37 cellular contexts compared by ENCODE assay signal in the genomic region with DNA sequence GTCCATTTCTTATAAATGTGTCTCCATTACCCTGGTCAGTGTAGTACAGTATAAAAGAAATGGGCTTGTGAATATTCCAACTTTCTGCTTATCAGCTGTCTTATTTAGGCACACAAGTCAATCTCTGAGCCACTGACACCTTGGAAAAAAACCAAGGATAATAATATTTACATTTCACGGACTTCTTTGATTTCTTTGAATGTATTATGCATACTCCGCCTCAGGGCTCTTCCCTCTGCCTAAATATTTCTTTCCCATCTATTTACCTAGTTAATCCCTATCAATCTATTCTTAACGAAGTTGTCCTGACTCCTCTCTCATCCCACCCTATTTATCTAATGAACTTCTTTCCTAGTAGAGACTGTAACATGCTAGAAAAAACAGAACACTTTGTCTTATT.
"Had no signal": no experiment of that assay in that cellular context is flagged by ENCODE, and none has a peak within 500 bp of the region (broad histone marks: within the 10 kb centered on the region; RNA-seq: fewer than 3 reads in every experiment).

No MANE protein-coding gene starts in this region.

- H3K36me3 ChIP-seq: MG63 had no signal

- H3K4me3 ChIP-seq: MG63 had no signal

- H3K9me3 ChIP-seq: MG63 had no signal

- H3K27me3 ChIP-seq: MG63 had no signal

- DNase-seq: Karpas-422, Kasumi-1, MG63, MM.1S, MV-4-11, NCI-H1048, NCI-H1092, NCI-H1092 treated with DMSO at 0.1 percent for 48 hours, NCI-H1105, NCI-H1105 treated with DMSO at 0.1 percent for 48 hours, NCI-H1417, NCI-H1417 treated with DMSO at 0.1 percent for 48 hours, NCI-H1436, NCI-H1436 treated with DMSO at 0.1 percent for 48 hours, NCI-H146, NCI-H1694, NCI-H1694 treated with DMSO at 0.1 percent for 48 hours, NCI-H187, NCI-H187 treated with DMSO at 0.1 percent for 48 hours, NCI-H1930, NCI-H2029, NCI-H2029 treated with DMSO at 0.1 percent for 48 hours, NCI-H2081, NCI-H2081 treated with DMSO at 0.1 percent for 48 hours, NCI-H2107, NCI-H2171, NCI-H2171 treated with DMSO at 0.1 percent for 48 hours, NCI-H2227 treated with DMSO at 0.1 percent for 48 hours, NCI-H226, NCI-H345, NCI-H446, NCI-H446 treated with DMSO at 0.1 percent for 48 hours, NCI-H510A, NCI-H510A treated with DMSO at 0.1 percent for 48 hours, NCI-H524, NCI-H524 treated with DMSO at 0.1 percent for 48 hours, NCI-H526 had no signal
